In the genomic region with DNA sequence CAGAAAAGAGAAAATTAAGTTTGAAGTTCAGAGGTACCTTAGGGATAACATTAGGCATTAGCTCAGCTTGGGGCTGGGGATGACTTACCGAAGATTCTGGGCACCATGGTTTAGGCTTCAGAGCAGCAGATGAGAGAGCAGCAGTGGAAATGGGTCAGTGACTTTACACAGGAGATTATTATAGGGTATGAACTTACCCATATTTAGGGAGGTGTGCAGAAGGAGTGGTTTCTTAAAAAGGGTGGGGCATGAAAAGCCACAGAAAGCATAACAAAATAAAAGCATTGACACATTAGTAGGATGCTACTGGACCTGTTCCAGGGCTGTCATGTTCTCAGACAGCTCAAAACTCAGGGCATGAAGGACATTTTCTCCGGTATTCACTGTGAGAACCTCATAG, we compare ENCODE assay signal across 39 cellular contexts. TPM values are rescaled to one million over a fixed set of nuclear protein-coding genes. Genes with fewer than 3 reads are reported as not detected.
"Had no signal": no experiment of that assay in that cellular context is flagged by ENCODE, and none has a peak within 500 bp of the region (broad histone marks: within the 10 kb centered on the region; RNA-seq: fewer than 3 reads in every experiment).

No MANE protein-coding gene starts in this region.

- H3K27ac Mint-ChIP-seq: activated CD4-positive, alpha-beta memory T cell treated with anti-CD3 and anti-CD28 coated beads for 36 hours; activated CD4-positive, alpha-beta T cell treated with anti-CD3 and anti-CD28 coated beads for 36 hours; activated CD4-positive, alpha-beta T cell treated with anti-CD3 and anti-CD28 coated beads, Interleukin-2, amount 10 ng/mL, durations not matched to agents 24 days and 14 days; activated CD8-positive, alpha-beta memory T cell treated with anti-CD3 and anti-CD28 coated beads, Interleukin-2, amount 10 ng/mL, durations not matched to agents 7 days and 5 days; activated CD8-positive, alpha-beta T cell treated with anti-CD3 and anti-CD28 coated beads, Interleukin-2, amount 10 ng/mL, durations not matched to agents 7 days and 5 days; activated naive CD4-positive, alpha-beta T cell treated with anti-CD3 and anti-CD28 coated beads for 36 hours; activated naive CD4-positive, alpha-beta T cell treated with anti-CD3 and anti-CD28 coated beads, Interleukin-2, amount 50 U/mL, for 24 hours; activated naive CD8-positive, alpha-beta T cell treated with anti-CD3 and anti-CD28 coated beads for 36 hours; activated naive CD8-positive, alpha-beta T cell treated with anti-CD3 and anti-CD28 coated beads, Interleukin-2, amount 50 U/mL, for 24 hours; activated T-helper 1 cell treated with anti-CD3 and anti-CD28 coated beads, Interleukin-12 subunit alpha, Interleukin-12 subunit beta, Interleukin-2, Interleukin-4 antibody, amounts not matched to agents 30 ng/mL and 10 ng/mL and 1 ng/mL, durations not matched to agents 14 hours and 24 hours and 36 hours; activated T-helper 2 cell treated with anti-CD3 and anti-CD28 coated beads, Interferon-gamma antibody, Interleukin-2, Interleukin-4, amounts not matched to agents 10 μg/mL and 5 μg/mL and 100 μg/mL, durations not matched to agents 14 hours and 24 hours and 36 hours; dendritic cell treated with granulocyte-macrophage colony-stimulating factor and Interleukin-4, amounts not matched to agents 40 ng/mL and 50 ng/mL, for 4 days; T-helper 1 cell treated with Interleukin-12 subunit alpha and Interleukin-12 subunit beta and Interleukin-4 antibody, amounts not matched to agents 30 μg/mL and 1 μg/mL, for 36 hours had no signal

- H3K36me3 Mint-ChIP-seq: activated CD4-positive, alpha-beta memory T cell treated with anti-CD3 and anti-CD28 coated beads for 36 hours; activated CD8-positive, alpha-beta memory T cell treated with anti-CD3 and anti-CD28 coated beads, Interleukin-2, amount 10 ng/mL, durations not matched to agents 7 days and 5 days; activated naive CD4-positive, alpha-beta T cell treated with anti-CD3 and anti-CD28 coated beads, Interleukin-2, amount 50 U/mL, for 24 hours; activated naive CD8-positive, alpha-beta T cell treated with anti-CD3 and anti-CD28 coated beads for 36 hours had no signal

- H3K9me3 ChIP-seq: adrenal gland, body of pancreas, esophagus muscularis mucosa, gastrocnemius medialis, heart left ventricle had no signal

- DNase-seq: activated CD4-positive, alpha-beta memory T cell treated with anti-CD3 and anti-CD28 coated beads for 36 hours; activated CD4-positive, alpha-beta T cell treated with anti-CD3 and anti-CD28 coated beads for 36 hours; activated CD4-positive, alpha-beta T cell treated with anti-CD3 and anti-CD28 coated beads, Interleukin-2, amount 10 ng/mL, durations not matched to agents 24 days and 14 days; activated CD4-positive, CD25-positive, alpha-beta regulatory T cell; activated CD4-positive, CD25-positive, alpha-beta regulatory T cell treated with anti-CD3 and anti-CD28 coated beads, Interleukin-2, amount 50 U/mL, for 72 hours; activated CD8-positive, alpha-beta memory T cell treated with anti-CD3 and anti-CD28 coated beads, Interleukin-2, amount 10 ng/mL, durations not matched to agents 7 days and 5 days; activated CD8-positive, alpha-beta memory T cell treated with anti-CD3 and anti-CD28 coated beads, Interleukin-2, amount 50 U/mL, for 4 hours; activated CD8-positive, alpha-beta T cell treated with anti-CD3 and anti-CD28 coated beads, Interleukin-2, amount 10 ng/mL, durations not matched to agents 7 days and 5 days; activated effector memory CD4-positive, alpha-beta T cell treated with anti-CD3 and anti-CD28 coated beads, Interleukin-2, amount 50 U/mL, for 16 hours; activated naive CD4-positive, alpha-beta T cell treated with anti-CD3 and anti-CD28 coated beads for 36 hours; activated naive CD8-positive, alpha-beta T cell treated with anti-CD3 and anti-CD28 coated beads for 36 hours; activated naive CD8-positive, alpha-beta T cell treated with anti-CD3 and anti-CD28 coated beads, Interleukin-2, amount 50 U/mL, for 24 hours; activated T-cell treated with anti-CD3 and anti-CD28 coated beads, Interleukin-2, amount 50 U/mL, for 1 hour; activated T-cell treated with anti-CD3 and anti-CD28 coated beads, Interleukin-2, amount 50 U/mL, for 48 hours; adrenal gland; amygdala; aorta; body of pancreas; dorsolateral prefrontal cortex; effector memory CD4-positive, alpha-beta T cell; endodermal cell; foreskin keratinocyte; gastrocnemius medialis; glutamatergic neuron; heart left ventricle; T1000 had no signal

- H3K36me3 ChIP-seq: adrenal gland, esophagus muscularis mucosa, gastrocnemius medialis, heart left ventricle had no signal

- H3K4me1 ChIP-seq: adrenal gland, body of pancreas, esophagus muscularis mucosa, foreskin keratinocyte, gastrocnemius medialis, heart left ventricle had no signal

- H3K9me3 Mint-ChIP-seq: activated CD4-positive, alpha-beta memory T cell treated with anti-CD3 and anti-CD28 coated beads for 36 hours; activated CD4-positive, alpha-beta T cell treated with anti-CD3 and anti-CD28 coated beads, Interleukin-2, amount 10 ng/mL, durations not matched to agents 24 days and 14 days; activated naive CD4-positive, alpha-beta T cell treated with anti-CD3 and anti-CD28 coated beads for 36 hours; activated naive CD4-positive, alpha-beta T cell treated with anti-CD3 and anti-CD28 coated beads, Interleukin-2, amount 50 U/mL, for 24 hours; activated naive CD8-positive, alpha-beta T cell treated with anti-CD3 and anti-CD28 coated beads for 36 hours; activated naive CD8-positive, alpha-beta T cell treated with anti-CD3 and anti-CD28 coated beads, Interleukin-2, amount 50 U/mL, for 24 hours; activated T-helper 1 cell treated with anti-CD3 and anti-CD28 coated beads, Interleukin-12 subunit alpha, Interleukin-12 subunit beta, Interleukin-2, Interleukin-4 antibody, amounts not matched to agents 30 ng/mL and 10 ng/mL and 1 ng/mL, durations not matched to agents 14 hours and 24 hours and 36 hours; activated T-helper 2 cell treated with anti-CD3 and anti-CD28 coated beads, Interferon-gamma antibody, Interleukin-2, Interleukin-4, amounts not matched to agents 10 μg/mL and 5 μg/mL and 100 μg/mL, durations not matched to agents 14 hours and 24 hours and 36 hours; central memory CD8-positive, alpha-beta T cell; dendritic cell treated with granulocyte-macrophage colony-stimulating factor and Interleukin-4, amounts not matched to agents 40 ng/mL and 50 ng/mL, for 4 days; endodermal cell; T-helper 1 cell treated with Interleukin-12 subunit alpha and Interleukin-12 subunit beta and Interleukin-4 antibody, amounts not matched to agents 30 μg/mL and 1 μg/mL, for 36 hours had no signal

- H3K4me3 Mint-ChIP-seq: activated CD4-positive, alpha-beta memory T cell treated with anti-CD3 and anti-CD28 coated beads for 36 hours; activated CD4-positive, alpha-beta T cell treated with anti-CD3 and anti-CD28 coated beads for 36 hours; activated CD4-positive, alpha-beta T cell treated with anti-CD3 and anti-CD28 coated beads, Interleukin-2, amount 10 ng/mL, durations not matched to agents 24 days and 14 days; activated CD8-positive, alpha-beta memory T cell treated with anti-CD3 and anti-CD28 coated beads, Interleukin-2, amount 10 ng/mL, durations not matched to agents 7 days and 5 days; activated CD8-positive, alpha-beta T cell treated with anti-CD3 and anti-CD28 coated beads, Interleukin-2, amount 10 ng/mL, durations not matched to agents 7 days and 5 days; activated naive CD4-positive, alpha-beta T cell treated with anti-CD3 and anti-CD28 coated beads for 36 hours; activated naive CD4-positive, alpha-beta T cell treated with anti-CD3 and anti-CD28 coated beads, Interleukin-2, amount 50 U/mL, for 24 hours; activated naive CD8-positive, alpha-beta T cell treated with anti-CD3 and anti-CD28 coated beads for 36 hours; activated naive CD8-positive, alpha-beta T cell treated with anti-CD3 and anti-CD28 coated beads, Interleukin-2, amount 50 U/mL, for 24 hours; activated T-helper 1 cell treated with anti-CD3 and anti-CD28 coated beads, Interleukin-12 subunit alpha, Interleukin-12 subunit beta, Interleukin-2, Interleukin-4 antibody, amounts not matched to agents 30 ng/mL and 10 ng/mL and 1 ng/mL, durations not matched to agents 14 hours and 24 hours and 36 hours; central memory CD8-positive, alpha-beta T cell; dendritic cell treated with granulocyte-macrophage colony-stimulating factor and Interleukin-4, amounts not matched to agents 40 ng/mL and 50 ng/mL, for 4 days; T-helper 1 cell treated with Interleukin-12 subunit alpha and Interleukin-12 subunit beta and Interleukin-4 antibody, amounts not matched to agents 30 μg/mL and 1 μg/mL, for 36 hours had no signal

- H3K27ac ChIP-seq: adrenal gland, body of pancreas, coronary artery, dorsolateral prefrontal cortex, esophagus muscularis mucosa, foreskin keratinocyte, gastrocnemius medialis, heart left ventricle had no signal

- H3K4me3 ChIP-seq: adrenal gland, body of pancreas, coronary artery, dorsolateral prefrontal cortex, esophagus muscularis mucosa, gastrocnemius medialis, heart left ventricle had no signal

- H3K4me1 Mint-ChIP-seq: activated CD4-positive, alpha-beta T cell treated with anti-CD3 and anti-CD28 coated beads for 36 hours; activated CD4-positive, alpha-beta T cell treated with anti-CD3 and anti-CD28 coated beads, Interleukin-2, amount 10 ng/mL, durations not matched to agents 24 days and 14 days; activated naive CD4-positive, alpha-beta T cell treated with anti-CD3 and anti-CD28 coated beads, Interleukin-2, amount 50 U/mL, for 24 hours; activated naive CD8-positive, alpha-beta T cell treated with anti-CD3 and anti-CD28 coated beads for 36 hours; activated naive CD8-positive, alpha-beta T cell treated with anti-CD3 and anti-CD28 coated beads, Interleukin-2, amount 50 U/mL, for 24 hours; central memory CD8-positive, alpha-beta T cell had no signal

RNA-seq across cellular contexts. Expression of gene IGFL1, which starts 20.5 kb away (rescaled TPM):
- total RNA-seq: activated CD4-positive, alpha-beta memory T cell treated with anti-CD3 and anti-CD28 coated beads for 36 hours; activated CD4-positive, alpha-beta T cell treated with anti-CD3 and anti-CD28 coated beads for 36 hours; activated CD4-positive, alpha-beta T cell treated with anti-CD3 and anti-CD28 coated beads, Interleukin-2, amount 10 ng/mL, durations not matched to agents 24 days and 14 days; activated CD8-positive, alpha-beta memory T cell treated with anti-CD3 and anti-CD28 coated beads for 36 hours; activated CD8-positive, alpha-beta memory T cell treated with anti-CD3 and anti-CD28 coated beads, Interleukin-2, amount 10 ng/mL, durations not matched to agents 7 days and 5 days; activated CD8-positive, alpha-beta T cell treated with anti-CD3 and anti-CD28 coated beads, Interleukin-2, amount 10 ng/mL, durations not matched to agents 7 days and 5 days; activated naive CD4-positive, alpha-beta T cell treated with anti-CD3 and anti-CD28 coated beads for 36 hours; activated naive CD8-positive, alpha-beta T cell treated with anti-CD3 and anti-CD28 coated beads for 36 hours; activated T-helper 1 cell treated with anti-CD3 and anti-CD28 coated beads, Interleukin-12 subunit alpha, Interleukin-12 subunit beta, Interleukin-2, Interleukin-4 antibody, amounts not matched to agents 30 ng/mL and 10 ng/mL and 1 ng/mL, durations not matched to agents 14 hours and 24 hours and 36 hours; activated T-helper 2 cell treated with anti-CD3 and anti-CD28 coated beads, Interferon-gamma antibody, Interleukin-2, Interleukin-4, amounts not matched to agents 10 μg/mL and 5 μg/mL and 100 μg/mL, durations not matched to agents 14 hours and 24 hours and 36 hours; adrenal gland; aorta; body of pancreas; cardiac septum; cerebellum; endodermal cell; epithelial cell of proximal tubule; esophagus muscularis mucosa; gastrocnemius medialis; heart left ventricle; T-helper 2 cell treated with Interferon-gamma antibody and Interleukin-4, amounts not matched to agents 100 ng/mL and 5 ng/mL, for 36 hours had no signal

RNA-seq across cellular contexts. Expression of gene HIF3A, which starts 46.8 kb away (rescaled TPM):
- total RNA-seq: activated CD4-positive, alpha-beta memory T cell treated with anti-CD3 and anti-CD28 coated beads for 36 hours; activated CD4-positive, alpha-beta T cell treated with anti-CD3 and anti-CD28 coated beads for 36 hours; activated CD4-positive, alpha-beta T cell treated with anti-CD3 and anti-CD28 coated beads, Interleukin-2, amount 10 ng/mL, durations not matched to agents 24 days and 14 days; activated CD8-positive, alpha-beta memory T cell treated with anti-CD3 and anti-CD28 coated beads for 36 hours; activated CD8-positive, alpha-beta memory T cell treated with anti-CD3 and anti-CD28 coated beads, Interleukin-2, amount 10 ng/mL, durations not matched to agents 7 days and 5 days; activated CD8-positive, alpha-beta T cell treated with anti-CD3 and anti-CD28 coated beads, Interleukin-2, amount 10 ng/mL, durations not matched to agents 7 days and 5 days; activated naive CD4-positive, alpha-beta T cell treated with anti-CD3 and anti-CD28 coated beads for 36 hours; activated naive CD8-positive, alpha-beta T cell treated with anti-CD3 and anti-CD28 coated beads for 36 hours; activated T-helper 1 cell treated with anti-CD3 and anti-CD28 coated beads, Interleukin-12 subunit alpha, Interleukin-12 subunit beta, Interleukin-2, Interleukin-4 antibody, amounts not matched to agents 30 ng/mL and 10 ng/mL and 1 ng/mL, durations not matched to agents 14 hours and 24 hours and 36 hours; activated T-helper 2 cell treated with anti-CD3 and anti-CD28 coated beads, Interferon-gamma antibody, Interleukin-2, Interleukin-4, amounts not matched to agents 10 μg/mL and 5 μg/mL and 100 μg/mL, durations not matched to agents 14 hours and 24 hours and 36 hours; foreskin keratinocyte; T-helper 2 cell treated with Interferon-gamma antibody and Interleukin-4, amounts not matched to agents 100 ng/mL and 5 ng/mL, for 36 hours had no signal
